ENCODE assay signal across 11 cellular contexts in the genomic region with DNA sequence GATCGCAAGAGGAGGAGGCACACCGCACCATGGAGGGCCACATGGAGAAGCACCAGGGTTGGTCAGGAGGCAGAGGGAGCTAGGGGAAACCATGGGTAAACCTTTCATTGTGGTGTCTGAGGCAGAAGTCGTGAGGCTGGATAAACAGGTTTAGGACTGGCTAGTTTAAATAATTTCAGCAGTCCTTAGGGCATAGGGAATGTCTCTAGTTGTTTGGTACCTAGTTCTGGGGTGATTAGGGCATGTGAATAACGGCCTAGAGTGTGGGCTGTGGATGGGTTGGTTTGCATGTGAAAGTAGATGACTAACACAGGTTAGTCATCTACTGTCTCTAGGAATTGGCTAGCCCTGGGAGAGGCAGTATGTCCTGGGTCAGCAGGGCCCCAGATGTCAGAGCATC.
DNase-seq lines count a peak whose midpoint lies in the region; ATAC-seq and FAIRE-seq lines count a peak whose summit lies in the region.
"Had no signal": no experiment of that assay in that cellular context is flagged by ENCODE, and none has a peak within 500 bp of the region (broad histone marks: within the 10 kb centered on the region; RNA-seq: fewer than 3 reads in every experiment).

No MANE protein-coding gene starts in this region.

- FAIRE-seq in HTR-8/SVneo (lab: Jason Lieb, UNC) = no peak
- FAIRE-seq: GM12892 had no signal

- ATAC-seq in HG03378 (IDR thresholded peaks at IDR 0.05; ENCODE audit: unreplicated experiment) = peak; percentile 55
- ATAC-seq: upper lobe of right lung had no signal

- in situ Hi-C loops in Caki2 (cut with HindIII; ENCODE audit: low pct_unique_long_range_greater_than_20kb, low sequenced_read_pairs) = no loop called here

- DNase-seq in Caki2 (ENCODE audit: low read depth) (peak; percentile 53), amniotic epithelial cell (ENCODE audit: low read depth) (peak; percentile 0), islet precursor cell (peak; percentile 79), middle frontal gyrus (ENCODE audit: extremely low spot score, low spot score) (no peak), hypothalamus (lab: John Stamatoyannopoulos, UW) (no peak), HTR-8/SVneo (ENCODE audit: insufficient read length, low spot score) (no peak), NCI-H345 (lab: John Stamatoyannopoulos, UW) (no peak)
- DNase-seq: activated CD8-positive, alpha-beta memory T cell treated with anti-CD3 and anti-CD28 coated beads, Interleukin-2, amount 50 U/mL, for 4 hours; upper lobe of right lung had no signal

Comparison
In these comparisons a context has a peak if more than half of its experiments do, and no peak if none do; other contexts are left out.
1. DNase-seq: peak in Caki2 (single experiment), amniotic epithelial cell (single experiment) and islet precursor cell (single experiment); none in middle frontal gyrus (single experiment), hypothalamus (0 of 51), HTR-8/SVneo (single experiment) and NCI-H345 (single experiment).